16 cellular contexts compared by ENCODE assay signal in the genomic region with DNA sequence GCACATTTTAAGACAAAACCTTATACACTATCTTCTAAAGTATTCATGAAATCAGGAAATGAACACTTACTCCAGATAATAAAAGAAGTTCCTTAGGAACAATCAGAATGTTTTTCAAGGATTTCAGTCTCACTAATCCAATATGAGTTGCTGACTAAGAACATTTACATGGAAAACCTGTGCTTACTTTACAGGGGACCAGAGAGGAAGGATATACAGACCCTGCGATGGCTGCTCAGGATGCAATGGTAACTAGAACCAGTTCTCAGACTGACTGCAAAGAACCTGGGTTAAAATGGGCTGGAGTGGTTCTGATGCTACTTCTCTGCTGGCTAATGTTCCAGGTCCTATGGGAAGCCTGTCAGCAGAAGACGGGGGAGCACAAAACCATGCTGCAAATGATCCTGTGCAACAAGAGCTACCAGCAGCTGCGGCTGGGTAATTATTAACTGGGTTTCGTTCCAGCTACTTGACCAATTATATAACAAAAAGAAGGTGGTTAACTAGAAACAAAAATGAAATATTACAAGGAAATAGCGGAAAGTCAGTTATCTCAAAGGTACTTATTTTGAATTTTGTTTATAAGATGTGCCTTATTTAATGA.
"Had no signal": no experiment of that assay in that cellular context is flagged by ENCODE, and none has a peak within 500 bp of the region (broad histone marks: within the 10 kb centered on the region; RNA-seq: fewer than 3 reads in every experiment).

No MANE protein-coding gene starts in this region.

- H3K4me3 ChIP-seq: breast epithelium, lung had no signal

- ATAC-seq: foreskin keratinocyte; naive thymus-derived CD4-positive, alpha-beta T cell; right cardiac atrium had no signal

- H3K4me1 ChIP-seq: breast epithelium, foreskin keratinocyte had no signal

- DNase-seq: activated CD4-positive, alpha-beta T cell treated with anti-CD3 and anti-CD28 coated beads for 1 hour; activated CD4-positive, alpha-beta T cell treated with anti-CD3 and anti-CD28 coated beads, Interleukin-2, amount 50 U/mL, for 48 hours; activated gamma-delta T cell treated with Interleukin-2 at 50 U/mL for 16 hours; activated naive CD8-positive, alpha-beta T cell treated with anti-CD3 and anti-CD28 coated beads for 36 hours; activated T-cell treated with anti-CD3 and anti-CD28 coated beads, Interleukin-2, amount 50 U/mL, for 48 hours; anterior cingulate cortex; foreskin keratinocyte; head of caudate nucleus; islet precursor cell; naive thymus-derived CD4-positive, alpha-beta T cell; right cardiac atrium; stimulated activated CD4-positive, alpha-beta T cell treated with anti-CD3 and anti-CD28 coated beads, Interleukin-2, amount 100 ng/mL, for 24 hours; stimulated activated naive CD4-positive, alpha-beta T cell treated with Interleukin-2 at 50 U/mL for 16 hours; SW 1271 had no signal

- H3K9me3 ChIP-seq: breast epithelium had no signal

- H3K27ac ChIP-seq: breast epithelium, foreskin keratinocyte had no signal

- H3K36me3 ChIP-seq: breast epithelium had no signal

- H3K27me3 ChIP-seq: breast epithelium, foreskin keratinocyte had no signal
